ENCODE assay signal across 9 cellular contexts in the genomic region with DNA sequence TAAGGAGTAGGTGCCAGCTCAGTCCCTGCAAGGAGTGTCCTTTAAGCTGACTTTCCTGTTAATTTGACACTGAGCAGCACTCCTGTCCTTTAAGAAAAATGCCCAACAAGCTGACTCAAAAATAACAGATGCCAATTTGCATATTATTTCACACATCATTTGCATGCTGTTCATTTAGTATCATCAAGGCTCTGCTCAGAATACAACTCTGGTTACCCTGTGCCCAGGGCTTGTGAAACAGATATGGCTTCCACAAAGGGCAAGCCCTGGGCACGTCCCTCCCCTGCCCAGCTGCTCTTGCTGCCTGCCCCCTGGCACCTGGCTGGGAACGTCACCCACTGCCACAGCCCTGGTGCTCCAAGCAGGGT. TPM values are rescaled to one million over a fixed set of nuclear protein-coding genes. Genes with fewer than 3 reads are reported as not detected.
A peak's percentile ranks its signal among the peaks of the same experiment; 100 is the strongest.
DNase-seq lines count a peak whose midpoint lies in the region; ATAC-seq lines count a peak whose summit lies in the region.
"Had no signal": no experiment of that assay in that cellular context is flagged by ENCODE, and none has a peak within 500 bp of the region (broad histone marks: within the 10 kb centered on the region; RNA-seq: fewer than 3 reads in every experiment).

No MANE protein-coding gene starts in this region.

- intact Hi-C loops in activated naive CD4-positive, alpha-beta T cell treated with anti-CD3 and anti-CD28 coated beads for 36 hours (cut with micrococcal nuclease) = loop anchor here (1.0 kb wide), 1 partner anchor 10 kb away; no protein-coding TSS in a partner anchor

- H3K4me1 Mint-ChIP-seq in activated naive CD4-positive, alpha-beta T cell treated with anti-CD3 and anti-CD28 coated beads for 36 hours (ENCODE audit: low read depth) = peaks cover 17% of the 10 kb centered on the region
- H3K4me1 Mint-ChIP-seq in activated naive CD4-positive, alpha-beta T cell treated with anti-CD3 and anti-CD28 coated beads, Interleukin-2, amount 10 ng/mL, durations not matched to agents 7 days and 5 days = peaks cover 8% of the 10 kb centered on the region
- H3K4me1 Mint-ChIP-seq in stimulated activated naive CD8-positive, alpha-beta T cell treated with anti-CD3 and anti-CD28 coated beads, Interleukin-15, amount 100 ng/mL, for 72 hours = peaks cover 35% of the 10 kb centered on the region

- H3K27ac Mint-ChIP-seq in activated naive CD4-positive, alpha-beta T cell treated with anti-CD3 and anti-CD28 coated beads for 36 hours = peak overlapping the region; percentile 52
- H3K27ac Mint-ChIP-seq in activated naive CD4-positive, alpha-beta T cell treated with anti-CD3 and anti-CD28 coated beads, Interleukin-2, amount 10 ng/mL, durations not matched to agents 7 days and 5 days = no peak overlapping the region
- peak overlapping the region in 1 of 2 donors; percentile 59 for H3K27ac Mint-ChIP-seq in stimulated activated naive CD8-positive, alpha-beta T cell treated with anti-CD3 and anti-CD28 coated beads, Interleukin-15, amount 100 ng/mL, for 72 hours

- H3K4me3 Mint-ChIP-seq in activated naive CD4-positive, alpha-beta T cell treated with anti-CD3 and anti-CD28 coated beads for 36 hours = no peak overlapping the region
- no peak overlapping the region for H3K4me3 Mint-ChIP-seq in activated naive CD4-positive, alpha-beta T cell treated with anti-CD3 and anti-CD28 coated beads, Interleukin-2, amount 10 ng/mL, durations not matched to agents 7 days and 5 days
- peak overlapping the region in 1 of 2 donors; percentile 59 for H3K4me3 Mint-ChIP-seq in stimulated activated naive CD8-positive, alpha-beta T cell treated with anti-CD3 and anti-CD28 coated beads, Interleukin-15, amount 100 ng/mL, for 72 hours

- H3K27me3 Mint-ChIP-seq in activated naive CD4-positive, alpha-beta T cell treated with anti-CD3 and anti-CD28 coated beads for 36 hours (ENCODE audit: low read depth) = peaks cover 1% of the 10 kb centered on the region
- H3K27me3 Mint-ChIP-seq in activated naive CD4-positive, alpha-beta T cell treated with anti-CD3 and anti-CD28 coated beads, Interleukin-2, amount 10 ng/mL, durations not matched to agents 7 days and 5 days = peaks cover 44% of the 10 kb centered on the region
- peaks cover 40% of the 10 kb centered on the region for H3K27me3 Mint-ChIP-seq in stimulated activated naive CD8-positive, alpha-beta T cell treated with anti-CD3 and anti-CD28 coated beads, Interleukin-15, amount 100 ng/mL, for 72 hours

- H3K36me3 Mint-ChIP-seq in activated naive CD4-positive, alpha-beta T cell treated with anti-CD3 and anti-CD28 coated beads for 36 hours (ENCODE audit: low read depth) = no peaks in the 10 kb centered on the region
- H3K36me3 Mint-ChIP-seq in activated naive CD4-positive, alpha-beta T cell treated with anti-CD3 and anti-CD28 coated beads, Interleukin-2, amount 10 ng/mL, durations not matched to agents 7 days and 5 days = no peaks in the 10 kb centered on the region

- CTCF ChIA-PET in activated naive CD4-positive, alpha-beta T cell treated with anti-CD3 and anti-CD28 coated beads for 36 hours (lab: Charles Lee) = interaction anchor here (1.2 kb wide), 1 partner anchor 10 kb away, joined by 3 read pairs; a partner anchor contains a TSS
- CTCF ChIA-PET in activated naive CD4-positive, alpha-beta T cell treated with anti-CD3 and anti-CD28 coated beads, Interleukin-2, amount 10 ng/mL, durations not matched to agents 7 days and 5 days (lab: Charles Lee) = interaction anchor here (1.1 to 1.6 kb wide), 4 partner anchors 10 to 87 kb away, joined by 3 to 4 read pairs (median 3); no protein-coding TSS in a partner anchor

- H3K9me3 Mint-ChIP-seq in activated naive CD4-positive, alpha-beta T cell treated with anti-CD3 and anti-CD28 coated beads for 36 hours = no peaks in the 10 kb centered on the region
- H3K9me3 Mint-ChIP-seq in activated naive CD4-positive, alpha-beta T cell treated with anti-CD3 and anti-CD28 coated beads, Interleukin-2, amount 10 ng/mL, durations not matched to agents 7 days and 5 days = no peaks in the 10 kb centered on the region
- H3K9me3 Mint-ChIP-seq in stimulated activated naive CD8-positive, alpha-beta T cell treated with anti-CD3 and anti-CD28 coated beads, Interleukin-15, amount 100 ng/mL, for 72 hours = no peaks in the 10 kb centered on the region

- DNase-seq in activated naive CD4-positive, alpha-beta T cell treated with anti-CD3 and anti-CD28 coated beads for 36 hours = peak; percentile 29
- no peak for DNase-seq in activated naive CD4-positive, alpha-beta T cell treated with anti-CD3 and anti-CD28 coated beads, Interleukin-2, amount 10 ng/mL, durations not matched to agents 7 days and 5 days
- DNase-seq in NAMALWA (ENCODE audit: low spot score) = peak; percentile 95
- DNase-seq in stimulated activated naive CD8-positive, alpha-beta T cell treated with anti-CD3 and anti-CD28 coated beads, Interleukin-15, amount 100 ng/mL, for 72 hours = no peak
- DNase-seq in COLO829 (ENCODE audit: low spot score) = no peak
- DNase-seq in mucosa of gallbladder (ENCODE audit: low spot score) = no peak
- no peak for DNase-seq in effector CD4-positive, alpha-beta T cell
- DNase-seq: NCI-H82 had no signal

- peak; percentile 35 for ATAC-seq in HG02623 (IDR thresholded peaks at IDR 0.05; ENCODE audit: unreplicated experiment)
- ATAC-seq in stimulated activated naive CD8-positive, alpha-beta T cell treated with anti-CD3 and anti-CD28 coated beads, Interleukin-15, amount 100 ng/mL, for 72 hours = peak; percentile 71

RNA-seq across cellular contexts. Expression of a gene that starts 10.3 kb away (rescaled TPM):
- total RNA-seq in activated naive CD4-positive, alpha-beta T cell treated with anti-CD3 and anti-CD28 coated beads for 36 hours = under 1 TPM; 0.25 to 0.26 TPM
- total RNA-seq in mucosa of gallbladder = 3.9 TPM

Comparison
In these comparisons a context has a peak if more than half of its experiments do, and no peak if none do; other contexts are left out.
1. DNase-seq: peak in activated naive CD4-positive, alpha-beta T cell treated with anti-CD3 and anti-CD28 coated beads for 36 hours (single experiment) and NAMALWA (single experiment); none in activated naive CD4-positive, alpha-beta T cell treated with anti-CD3 and anti-CD28 coated beads, Interleukin-2, amount 10 ng/mL, durations not matched to agents 7 days and 5 days (single experiment), stimulated activated naive CD8-positive, alpha-beta T cell treated with anti-CD3 and anti-CD28 coated beads, Interleukin-15, amount 100 ng/mL, for 72 hours (0 of 2), COLO829 (single experiment), mucosa of gallbladder (single experiment) and effector CD4-positive, alpha-beta T cell (single experiment).